ENCODE assay signal across 21 cellular contexts in genomic region chr1:170204121-170204520, GRCh38. TPM values are rescaled to one million over a fixed set of nuclear protein-coding genes. Genes with fewer than 3 reads are reported as not detected.
"Had no signal": no experiment of that assay in that cellular context is flagged by ENCODE, and none has a peak within 500 bp of the region (broad histone marks: within the 10 kb centered on the region; RNA-seq: fewer than 3 reads in every experiment).

No MANE protein-coding gene starts in this region.

- H3K36me3 Mint-ChIP-seq: natural killer cell had no signal

- H3K9me3 ChIP-seq: right atrium auricular region, thyroid gland, uterus had no signal

- H3K4me1 Mint-ChIP-seq: natural killer cell had no signal

- H3K27ac ChIP-seq: right atrium auricular region, thyroid gland had no signal

- H3K4me3 Mint-ChIP-seq: activated T-cell treated with anti-CD3 and anti-CD28 coated beads, Interleukin-2, amount 50 U/mL, for 24 hours; endodermal cell; natural killer cell had no signal

- H3K27me3 ChIP-seq: right atrium auricular region, thyroid gland, uterus had no signal

- H3K4me3 ChIP-seq: right atrium auricular region, thyroid gland, uterus had no signal

- H3K9me3 Mint-ChIP-seq: natural killer cell had no signal

- H3K36me3 ChIP-seq: right atrium auricular region, thyroid gland, uterus had no signal

- H3K27ac Mint-ChIP-seq: activated naive CD4-positive, alpha-beta T cell treated with anti-CD3 and anti-CD28 coated beads, Interleukin-2, amount 50 U/mL, for 72 hours; activated T-cell treated with anti-CD3 and anti-CD28 coated beads, Interleukin-2, amount 50 U/mL, for 24 hours; endodermal cell; natural killer cell had no signal

- DNase-seq: activated CD4-positive, alpha-beta T cell treated with anti-CD3 and anti-CD28 coated beads, Interleukin-2, amount 50 U/mL, for 4 hours; activated CD4-positive, CD25-positive, alpha-beta regulatory T cell treated with anti-CD3 and anti-CD28 coated beads, Interleukin-2, amount 50 U/mL, for 72 hours; activated effector memory CD4-positive, alpha-beta T cell treated with Interleukin-2 at 50 U/mL for 16 hours; activated T-cell treated with anti-CD3 and anti-CD28 coated beads, Interleukin-2, amount 50 U/mL, for 24 hours; amygdala; cerebellar nuclear complex; endodermal cell; hypothalamus; kidney glomerular epithelial cell; mammary epithelial cell; natural killer cell; nucleus accumbens; small intestine; thyroid gland; uterus had no signal

- ATAC-seq: activated naive CD4-positive, alpha-beta T cell treated with anti-CD3 and anti-CD28 coated beads, Interleukin-2, amount 50 U/mL, for 72 hours; natural killer cell had no signal

- FAIRE-seq: small intestine had no signal

- H3K4me1 ChIP-seq: thyroid gland, uterus had no signal

RNA-seq across cellular contexts. Expression of gene NTMT2, which starts 58.4 kb away (rescaled TPM):
- total RNA-seq: activated naive CD4-positive, alpha-beta T cell treated with anti-CD3 and anti-CD28 coated beads, Interleukin-2, amount 50 U/mL, for 72 hours; dermis microvascular lymphatic vessel endothelial cell; mammary epithelial cell; mucosa of gallbladder; natural killer cell; posterior vena cava; thyroid gland; uterus had no signal
- polyA plus RNA-seq: esophagus, mammary epithelial cell, small intestine had no signal
